In the genomic region with DNA sequence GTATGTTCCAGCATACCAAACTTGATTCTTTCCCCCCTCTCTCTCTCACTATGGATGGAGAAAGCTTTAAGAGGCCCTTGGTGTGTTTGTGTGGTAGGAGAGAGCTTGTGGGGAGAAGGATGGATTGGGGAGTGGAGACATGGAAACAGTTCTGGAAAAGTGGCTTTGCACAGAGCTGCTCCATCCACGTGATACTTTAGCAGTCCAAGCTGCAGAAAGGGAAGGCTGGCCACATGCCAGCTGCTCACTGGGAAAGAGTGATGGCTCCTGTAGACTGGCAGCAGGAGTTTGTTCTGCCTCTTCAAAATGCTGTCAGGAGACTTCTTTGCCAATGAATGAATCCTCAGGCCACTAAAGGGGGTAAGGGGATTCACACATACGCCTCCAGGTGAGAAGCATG, we compare ENCODE assay signal across 13 cellular contexts. TPM values are rescaled to one million over a fixed set of nuclear protein-coding genes. Genes with fewer than 3 reads are reported as not detected.
DNase-seq lines count a peak whose midpoint lies in the region; ATAC-seq and TF ChIP-seq lines count a peak whose summit lies in the region.
"Had no signal": no experiment of that assay in that cellular context is flagged by ENCODE, and none has a peak within 500 bp of the region (broad histone marks: within the 10 kb centered on the region; RNA-seq: fewer than 3 reads in every experiment).

No MANE protein-coding gene starts in this region.

- no peak for ATAC-seq in HG02678 (IDR thresholded peaks at IDR 0.05; ENCODE audit: unreplicated experiment)
- no peak for ATAC-seq in omental fat pad (ENCODE audit: low FRiP score)
- no peak for ATAC-seq in stimulated activated naive B cell treated with anti-CD40 and anti-IgM and Interleukin-4, amounts not matched to agents 10 μg/mL and 1 μg/mL and 100 μg/mL, for 72 hours (replicated peaks)

- no peaks in the 10 kb centered on the region for H3K27me3 Mint-ChIP-seq in stimulated activated naive B cell treated with anti-CD40 and anti-IgM and Interleukin-4, amounts not matched to agents 10 μg/mL and 1 μg/mL and 100 μg/mL, for 72 hours
- H3K27me3 Mint-ChIP-seq: CD4-positive, alpha-beta memory T cell had no signal

- H3K9me3 Mint-ChIP-seq in stimulated activated naive B cell treated with anti-CD40 and anti-IgM and Interleukin-4, amounts not matched to agents 10 μg/mL and 1 μg/mL and 100 μg/mL, for 72 hours: no peaks in the 10 kb centered on the region
- H3K9me3 Mint-ChIP-seq: CD4-positive, alpha-beta memory T cell had no signal

- intact Hi-C loops in posterior cingulate gyrus (cut with DNase I): no loop called here

- no peaks in the 10 kb centered on the region for H3K4me1 Mint-ChIP-seq in stimulated activated naive B cell treated with anti-CD40 and anti-IgM and Interleukin-4, amounts not matched to agents 10 μg/mL and 1 μg/mL and 100 μg/mL, for 72 hours
- H3K4me1 Mint-ChIP-seq: CD4-positive, alpha-beta memory T cell had no signal

- no peak overlapping the region for H3K4me3 Mint-ChIP-seq in stimulated activated naive B cell treated with anti-CD40 and anti-IgM and Interleukin-4, amounts not matched to agents 10 μg/mL and 1 μg/mL and 100 μg/mL, for 72 hours
- H3K4me3 Mint-ChIP-seq: CD4-positive, alpha-beta memory T cell had no signal

- TF ChIP-seq CTCF in omental fat pad (IDR thresholded peaks at IDR 0.05): no peak

- H3K27ac Mint-ChIP-seq in stimulated activated naive B cell treated with anti-CD40 and anti-IgM and Interleukin-4, amounts not matched to agents 10 μg/mL and 1 μg/mL and 100 μg/mL, for 72 hours: no peak overlapping the region
- H3K27ac Mint-ChIP-seq: CD4-positive, alpha-beta memory T cell had no signal

- no peaks in the 10 kb centered on the region for H3K36me3 Mint-ChIP-seq in stimulated activated naive B cell treated with anti-CD40 and anti-IgM and Interleukin-4, amounts not matched to agents 10 μg/mL and 1 μg/mL and 100 μg/mL, for 72 hours
- H3K36me3 Mint-ChIP-seq: CD4-positive, alpha-beta memory T cell had no signal

- DNase-seq in NCI-H510A treated with DMSO at 0.1 percent for 48 hours (lab: John Stamatoyannopoulos, UW) (peak; percentile 40), NCI-H510A (lab: John Stamatoyannopoulos, UW) (no peak), NCI-H69 (lab: John Stamatoyannopoulos, UW) (peak; percentile 45), globus pallidus (ENCODE audit: low spot score) (peak; percentile 14), posterior cingulate gyrus (peak in 7 of 10 donors; percentile 23 to 84 (median 40)), omental fat pad (ENCODE audit: low spot score) (no peak)
- no peak for DNase-seq in stimulated activated naive B cell treated with anti-CD40 and anti-IgM and Interleukin-4, amounts not matched to agents 10 μg/mL and 1 μg/mL and 100 μg/mL, for 72 hours
- DNase-seq: activated CD8-positive, alpha-beta memory T cell treated with anti-CD3 and anti-CD28 coated beads for 24 hours; activated gamma-delta T cell; CD4-positive, alpha-beta memory T cell; H7; NCI-H226 had no signal

RNA-seq across cellular contexts. Expression of gene SEC24B, which starts 21.7 kb away (rescaled TPM):
- 10 to 100 TPM; 34.8 to 41.0 (median 37.8) TPM for total RNA-seq in omental fat pad

Comparison
In these comparisons a context has a peak if more than half of its experiments do, and no peak if none do; other contexts are left out.
1. DNase-seq: peak in NCI-H510A treated with DMSO at 0.1 percent for 48 hours (single experiment), NCI-H69 (single experiment), globus pallidus (single experiment) and posterior cingulate gyrus (7 of 10); none in NCI-H510A (single experiment), omental fat pad (single experiment) and stimulated activated naive B cell treated with anti-CD40 and anti-IgM and Interleukin-4, amounts not matched to agents 10 μg/mL and 1 μg/mL and 100 μg/mL, for 72 hours (single experiment).